ENCODE assay signal across 21 cellular contexts in genomic region chr6:40169878-40170277, GRCh38.
"Had no signal": no experiment of that assay in that cellular context is flagged by ENCODE, and none has a peak within 500 bp of the region (broad histone marks: within the 10 kb centered on the region; RNA-seq: fewer than 3 reads in every experiment).

No MANE protein-coding gene starts in this region.

- H3K36me3 Mint-ChIP-seq: immature natural killer cell had no signal

- H3K4me1 ChIP-seq: colonic mucosa, esophagus muscularis mucosa, foreskin keratinocyte, gastroesophageal sphincter, heart left ventricle, lower lobe of right lung had no signal

- H2AFZ ChIP-seq: hepatocyte had no signal

- H3K79me2 ChIP-seq: hepatocyte had no signal

- H3K27me3 Mint-ChIP-seq: dendritic cell treated with granulocyte-macrophage colony-stimulating factor and Interleukin-4, amounts not matched to agents 40 ng/mL and 50 ng/mL, for 4 days had no signal

- ATAC-seq: effector memory CD8-positive, alpha-beta T cell; foreskin keratinocyte; gastroesophageal sphincter; heart left ventricle; left colon; left lobe of liver; left ventricle myocardium superior; lower lobe of right lung had no signal

- H3K4me2 ChIP-seq: hepatocyte had no signal

- H3K27ac Mint-ChIP-seq: dendritic cell treated with granulocyte-macrophage colony-stimulating factor and Interleukin-4, amounts not matched to agents 40 ng/mL and 50 ng/mL, for 4 days; effector memory CD8-positive, alpha-beta T cell; immature natural killer cell had no signal

- H3K27ac ChIP-seq: colonic mucosa, esophagus muscularis mucosa, foreskin keratinocyte, gastroesophageal sphincter, heart left ventricle, hepatocyte, lower lobe of right lung had no signal

- H3K4me3 Mint-ChIP-seq: dendritic cell treated with granulocyte-macrophage colony-stimulating factor and Interleukin-4, amounts not matched to agents 40 ng/mL and 50 ng/mL, for 4 days; effector memory CD8-positive, alpha-beta T cell; immature natural killer cell had no signal

- H3K9me3 ChIP-seq: colonic mucosa, esophagus muscularis mucosa, gastroesophageal sphincter, heart left ventricle, lower lobe of right lung had no signal

- DNase-seq: colonic mucosa; cortex of kidney; effector CD8-positive, alpha-beta T cell; effector memory CD8-positive, alpha-beta T cell; foreskin keratinocyte; heart left ventricle; hypothalamus; immature natural killer cell; islet precursor cell; kidney; kidney glomerular epithelial cell; left colon; left ventricle myocardium superior; lower lobe of right lung; mesenchymal stem cell; midbrain had no signal

- H3K9me3 Mint-ChIP-seq: dendritic cell treated with granulocyte-macrophage colony-stimulating factor and Interleukin-4, amounts not matched to agents 40 ng/mL and 50 ng/mL, for 4 days; effector memory CD8-positive, alpha-beta T cell; immature natural killer cell had no signal

- H3K36me3 ChIP-seq: colonic mucosa, esophagus muscularis mucosa, gastroesophageal sphincter, heart left ventricle, lower lobe of right lung had no signal

- H3K27me3 ChIP-seq: colonic mucosa, foreskin keratinocyte, hepatocyte had no signal

- H3K4me3 ChIP-seq: colonic mucosa, esophagus muscularis mucosa, gastroesophageal sphincter, heart left ventricle, hepatocyte, lower lobe of right lung had no signal

- H3K4me1 Mint-ChIP-seq: immature natural killer cell had no signal
